ENCODE assay signal across 20 cellular contexts in the genomic region with DNA sequence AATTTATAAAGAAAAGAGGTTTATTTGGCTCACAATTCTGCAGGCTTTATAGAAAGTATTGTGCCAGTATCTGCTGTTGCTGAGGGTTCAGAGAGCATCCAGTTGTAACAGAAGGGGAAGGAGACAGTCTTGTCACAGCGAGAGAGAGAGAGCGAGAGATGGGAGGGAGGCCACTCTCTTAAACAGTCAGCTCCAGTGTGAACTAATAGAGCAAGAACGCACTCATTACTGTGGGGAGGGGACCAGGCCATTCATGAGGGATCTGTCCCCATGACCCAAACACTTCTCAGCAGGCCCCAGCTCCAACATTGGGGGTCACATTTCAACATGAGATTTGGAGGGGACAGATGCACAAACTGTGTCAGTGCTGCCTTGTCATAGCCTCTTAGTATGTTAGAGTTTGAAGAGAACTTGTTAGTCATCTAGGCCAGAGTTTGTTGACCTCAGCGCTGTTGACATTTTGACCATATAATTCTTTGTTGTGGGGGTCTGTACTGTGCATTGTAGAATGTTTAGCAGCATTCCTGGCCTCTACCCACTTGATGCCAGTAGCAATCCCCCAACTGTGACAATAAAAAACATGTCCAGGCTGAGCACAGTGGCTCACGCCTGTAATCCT. TPM values are rescaled to one million over a fixed set of nuclear protein-coding genes. Genes with fewer than 3 reads are reported as not detected.
DNase-seq lines count a peak whose midpoint lies in the region; ATAC-seq, FAIRE-seq and TF ChIP-seq lines count a peak whose summit lies in the region.
"Had no signal": no experiment of that assay in that cellular context is flagged by ENCODE, and none has a peak within 500 bp of the region (broad histone marks: within the 10 kb centered on the region; RNA-seq: fewer than 3 reads in every experiment).

No MANE protein-coding gene starts in this region.

- DNase-seq in IMR-90: no peak
- DNase-seq in esophagus squamous epithelium (lab: John Stamatoyannopoulos, UW): no peak
- no peak for DNase-seq in transverse colon
- DNase-seq in HTR-8/SVneo (ENCODE audit: insufficient read length, low spot score): no peak
- no peak for DNase-seq in frontal cortex (ENCODE audit: low spot score in 2 of 2)
- DNase-seq: BE2C, GF-D8, KG1, NCI-H1105, NCI-H146, NCI-H2227 treated with DMSO at 0.1 percent for 48 hours, NCI-H510A, NCI-H748 treated with DMSO at 0.1 percent for 48 hours, RPMI8226, SIG-M5 had no signal

- TF ChIP-seq EP300 in transverse colon (IDR thresholded peaks at IDR 0.05; ENCODE audit: low read depth): no peak

- H2BK15ac ChIP-seq in IMR-90 (ENCODE audit: low read depth, low read length): no peak overlapping the region

- TF ChIP-seq CTCF in IMR-90 (conservative IDR thresholded peaks at IDR 0.05; ENCODE audit: low read depth, low read length) (no peak), esophagus squamous epithelium (IDR thresholded peaks at IDR 0.05) (no peak), transverse colon (IDR thresholded peaks at IDR 0.05) (no peak)

- H2AK5ac ChIP-seq in IMR-90 (ENCODE audit: low read depth, low read length): no peak overlapping the region

- POLR2A ChIA-PET in IMR-90 (lab: Charles Lee; ENCODE audit: unreplicated experiment): interaction anchor here (0.7 kb wide), 1 partner anchor 9 kb away, joined by 13 read pairs; no protein-coding TSS in a partner anchor

- WGBS in IMR-90 (ENCODE audit: extremely low coverage in 2 of 2, insufficient read length in 1 of 2), 2 experiments: no CpG with 5 or more reads among the region's 5 CpGs
- 92 to 94% methylated on average over 4 of the region's 5 CpGs for WGBS in esophagus squamous epithelium, 2 donors
- 80 to 100% methylated on average over 1 to 5 of the region's 5 CpGs for WGBS in transverse colon (ENCODE audit: low coverage in 1 of 2), 2 donors

- in situ Hi-C loops in IMR-90 (cut with MboI; ENCODE audit: low sequenced_read_pairs): no loop called here
- in situ Hi-C loops in transverse colon (cut with MboI; ENCODE audit: low pct_ligation_motif_present in 1 of 4, low pct_unique_long_range_greater_than_20kb in 1 of 4, low sequenced_read_pairs in 3 of 4): loop anchor here in 1 of 4 donors (10.0 kb wide), 1 partner anchor 64 kb away; no protein-coding TSS in a partner anchor

- H4K91ac ChIP-seq in IMR-90 (ENCODE audit: insufficient read depth, low read depth, low read length): no peak overlapping the region

- H3K36me3 ChIP-seq in IMR-90 (ENCODE audit: control insufficient read depth, insufficient read depth, low read length): peaks cover 3% of the 10 kb centered on the region; the same call in 1 of the 2 replicates
- no peaks in the 10 kb centered on the region for H3K36me3 ChIP-seq in esophagus squamous epithelium
- H3K36me3 ChIP-seq in rectal smooth muscle tissue (ENCODE audit: control insufficient read depth, insufficient read depth, low read length): no peaks in the 10 kb centered on the region
- no peaks in the 10 kb centered on the region for H3K36me3 ChIP-seq in transverse colon

- no peak overlapping the region for H2AK9ac ChIP-seq in IMR-90 (replicated peaks; ENCODE audit: low read depth, low read length, poor library complexity)

- dilution Hi-C loops in IMR-90 (cut with HindIII; ENCODE audit: low sequenced_read_pairs, unreplicated experiment): no loop called here

- H3K9me1 ChIP-seq in IMR-90 (ENCODE audit: insufficient read depth, low read length): peaks cover 9% of the 10 kb centered on the region

- ATAC-seq in IMR-90 (ENCODE audit: low read depth) (no peak), HG03095 (IDR thresholded peaks at IDR 0.05; ENCODE audit: unreplicated experiment) (no peak)

- H3K79me1 ChIP-seq in IMR-90 (ENCODE audit: low read depth in 1 of 2, low read length in 2 of 2): peaks cover 2 to 41% of the 10 kb centered on the region in 2 experiments; a peak in 3 of 4 replicates

- FAIRE-seq in HTR-8/SVneo (lab: Jason Lieb, UNC) (no peak), frontal cortex (lab: Jason Lieb, UNC) (no peak)
- FAIRE-seq: A549, D721Med had no signal

- no peak overlapping the region for H3K18ac ChIP-seq in IMR-90 (ENCODE audit: low read depth, low read length)

- H2BK5ac ChIP-seq in IMR-90 (ENCODE audit: low read depth, low read length, poor library complexity, severe bottlenecking): no peak overlapping the region

- no TSS peak for BruUV-seq in IMR-90 (replicated peaks; lab: Mats Ljungman, UMichigan)

- H3K27ac ChIP-seq in IMR-90 (ENCODE audit: insufficient read depth, low read length) (no peak overlapping the region), esophagus squamous epithelium (peak overlapping the region in 3 of 4 donors; percentile 22 to 68 (median 34)), rectal smooth muscle tissue (ENCODE audit: low read depth, low read length) (peak overlapping the region; percentile 30), transverse colon (peak overlapping the region; percentile 53 to 81 (median 78))
- H3K27ac ChIP-seq: A549, PC-9 had no signal

- intact Hi-C loops in IMR-90 (cut with micrococcal nuclease): no loop called here
- intact Hi-C loops in esophagus squamous epithelium (cut with DNase I): no loop called here
- intact Hi-C loops in transverse colon (cut with DNase I; ENCODE audit: low total_unique reads): no loop called here

- peak overlapping the region; percentile 29; the same call in 1 of the 2 replicates for H3K9ac ChIP-seq in IMR-90 (ENCODE audit: low read depth, low read length)
- no peak overlapping the region for H3K9ac ChIP-seq in rectal smooth muscle tissue (ENCODE audit: low read length)

- H4K8ac ChIP-seq in IMR-90 (ENCODE audit: low read depth in 2 of 2, low read length in 2 of 2): no peak overlapping the region

- CTCF ChIA-PET in IMR-90 (lab: Yijun Ruan, JAX): interaction anchor here (1.1 kb wide), 1 partner anchor 13 kb away, joined by 3 read pairs; no protein-coding TSS in a partner anchor

- H3K9me3 ChIP-seq in IMR-90 (ENCODE audit: control insufficient read depth, insufficient read depth, low read length): no peaks in the 10 kb centered on the region
- H3K9me3 ChIP-seq in esophagus squamous epithelium: no peaks in the 10 kb centered on the region
- no peaks in the 10 kb centered on the region for H3K9me3 ChIP-seq in transverse colon
- H3K9me3 ChIP-seq: A549, BE2C had no signal

- H2AFZ ChIP-seq in IMR-90 (replicated peaks; ENCODE audit: low read length, poor library complexity): no peak overlapping the region
- H2AFZ ChIP-seq: PC-9 had no signal

- no peak for TF ChIP-seq RAD21 in IMR-90 (IDR thresholded peaks at IDR 0.05; ENCODE audit: low read length)

- TF ChIP-seq POLR2A in IMR-90 (IDR thresholded peaks at IDR 0.05; ENCODE audit: low read depth, low read length): no peak
- no peak for TF ChIP-seq POLR2A in esophagus squamous epithelium (IDR thresholded peaks at IDR 0.05)
- no peak for TF ChIP-seq POLR2A in transverse colon (IDR thresholded peaks at IDR 0.05)

- no peak overlapping the region for H3K23ac ChIP-seq in IMR-90 (ENCODE audit: low read depth, low read length)

- H4K20me1 ChIP-seq in IMR-90 (ENCODE audit: insufficient read depth, low read length): no peaks in the 10 kb centered on the region

- H4K5ac ChIP-seq in IMR-90 (ENCODE audit: low read depth, low read length): no peak overlapping the region

- no peak overlapping the region for H2BK20ac ChIP-seq in IMR-90 (ENCODE audit: low read depth, low read length)

- H3K4me3 ChIP-seq in IMR-90 (ENCODE audit: insufficient read depth, low read depth, low read length) (no peak overlapping the region), esophagus squamous epithelium (no peak overlapping the region), rectal smooth muscle tissue (ENCODE audit: low read length) (no peak overlapping the region), transverse colon (no peak overlapping the region)
- H3K4me3 ChIP-seq: A549, PC-9 had no signal

- H2BK120ac ChIP-seq in IMR-90 (ENCODE audit: low read depth, low read length): no peak overlapping the region

- H3K4me1 ChIP-seq in IMR-90 (ENCODE audit: control insufficient read depth, insufficient read depth, low read length) (peaks cover 5% of the 10 kb centered on the region; the same call in 1 of the 2 replicates), esophagus squamous epithelium (peaks cover 0 to 31% (median 12%) of the 10 kb centered on the region in 3 donors), rectal smooth muscle tissue (ENCODE audit: control insufficient read depth, insufficient read depth, low read length) (peaks cover 20% of the 10 kb centered on the region), transverse colon (peaks cover 5 to 34% (median 22%) of the 10 kb centered on the region in 4 donors)

- H3K4me2 ChIP-seq in IMR-90 (ENCODE audit: low read depth, low read length): no peak overlapping the region
- H3K4me2 ChIP-seq: A549, PC-9 had no signal

- H3K27me3 ChIP-seq in IMR-90 (ENCODE audit: control insufficient read depth, insufficient read depth, low read length) (no peaks in the 10 kb centered on the region), esophagus squamous epithelium (no peaks in the 10 kb centered on the region), rectal smooth muscle tissue (ENCODE audit: control insufficient read depth, insufficient read depth, low read length) (no peaks in the 10 kb centered on the region), transverse colon (no peaks in the 10 kb centered on the region)
- H3K27me3 ChIP-seq: BE2C had no signal

- no peak overlapping the region for H3K56ac ChIP-seq in IMR-90 (ENCODE audit: extremely low read depth, insufficient read depth, low read length)

- H3K4ac ChIP-seq in IMR-90 (ENCODE audit: low read depth, low read length): no peak overlapping the region

- H3K14ac ChIP-seq in IMR-90 (replicated peaks; ENCODE audit: low read depth, low read length): no peak overlapping the region

RNA-seq across cellular contexts. Expression of gene STARD9, which starts 15.3 kb away (rescaled TPM):
- total RNA-seq in IMR-90 (2012; rRNA removed): 3.1 and 3.2 TPM in 2 replicates
- polyA plus RNA-seq in IMR-90 (2012; rRNA removed): 2.0 and 2.2 TPM in 2 replicates
- polyA plus RNA-seq in IMR-90 (2012; cell fraction: cytosol; rRNA removed): 0.67 and 0.73 TPM in 2 replicates
- 8.0 and 8.2 TPM in 2 replicates for polyA plus RNA-seq in IMR-90 (2012; cell fraction: nucleus; rRNA removed; ENCODE audit: low replicate concordance)
- 10 to 100 TPM in 1 of 4 donors, 1 to 10 TPM in 3; 1.4 to 14.5 (median 2.3) TPM for total RNA-seq in esophagus squamous epithelium
- total RNA-seq in transverse colon: 10 to 100 TPM; 11.1 to 52.5 (median 22.4) TPM
- 5.3 TPM for total RNA-seq in frontal cortex

RNA-seq across cellular contexts. Expression of gene HAUS2, which starts 42.1 kb away (rescaled TPM):
- total RNA-seq in IMR-90 (2012; rRNA removed) (22.4 and 29.2 TPM in 2 replicates), esophagus squamous epithelium (10 to 100 TPM in 3 of 4 donors, 1 to 10 TPM in 1; 6.6 to 28.5 (median 16.7) TPM), transverse colon (10 to 100 TPM; 10.6 to 27.5 (median 13.6) TPM), frontal cortex (60.7 TPM)
- 12.3 and 18.4 TPM in 2 replicates for polyA plus RNA-seq in IMR-90 (2012; rRNA removed)
- 5.7 and 7.8 TPM in 2 replicates for polyA plus RNA-seq in IMR-90 (2012; cell fraction: cytosol; rRNA removed)
- 3.1 and 6.2 TPM in 2 replicates for polyA plus RNA-seq in IMR-90 (2012; cell fraction: nucleus; rRNA removed; ENCODE audit: low replicate concordance)

RNA-seq across cellular contexts. Expression of gene LRRC57, which starts 42.1 kb away (rescaled TPM):
- total RNA-seq in IMR-90 (2012; rRNA removed) (9.5 and 10.0 TPM in 2 replicates), esophagus squamous epithelium (10 to 100 TPM; 10.5 to 13.0 (median 11.7) TPM), transverse colon (10 to 100 TPM; 12.3 to 42.4 (median 28.7) TPM), frontal cortex (14.3 TPM)
- polyA plus RNA-seq in IMR-90 (2012; rRNA removed): 7.4 and 11.3 TPM in 2 replicates
- 3.2 and 4.7 TPM in 2 replicates for polyA plus RNA-seq in IMR-90 (2012; cell fraction: cytosol; rRNA removed)
- polyA plus RNA-seq in IMR-90 (2012; cell fraction: nucleus; rRNA removed; ENCODE audit: low replicate concordance): 2.2 and 7.1 TPM in 2 replicates
